1 cellular context compared by ENCODE assay signal in genomic region chr7:25028370-25028971, GRCh38.
A peak's percentile ranks its signal among the peaks of the same experiment; 100 is the strongest.
TF ChIP-seq lines count a peak whose summit lies in the region.

No MANE protein-coding gene starts in this region.

TF ChIP-seq in K562, 482 proteins besides CTCF, POLR2A, EP300 and RAD21 (continued from another document):
- no peak for TF ChIP-seq MNT (conservative IDR thresholded peaks at IDR 0.05)
- no peak for TF ChIP-seq KLF1 (tag; IDR thresholded peaks at IDR 0.05)
- TF ChIP-seq MBD1 (CRISPR knock-in tag; IDR thresholded peaks at IDR 0.05): no peak
- TF ChIP-seq NFE2L1 (tag; IDR thresholded peaks at IDR 0.05; ENCODE audit: borderline replicate concordance, low read depth): no peak
- TF ChIP-seq MTA2 (IDR thresholded peaks at IDR 0.05; ENCODE audit: low read depth): no peak
- TF ChIP-seq SMAD4 (CRISPR knock-in tag; conservative IDR thresholded peaks at IDR 0.05): no peak
- no peak for TF ChIP-seq OTX1 (CRISPR knock-in tag; IDR thresholded peaks at IDR 0.05)
- TF ChIP-seq DEAF1 (CRISPR knock-in tag; IDR thresholded peaks at IDR 0.05): no peak
- TF ChIP-seq NFRKB (IDR thresholded peaks at IDR 0.05; ENCODE audit: low read depth): no peak
- no peak for TF ChIP-seq PHF20 (IDR thresholded peaks at IDR 0.05; ENCODE audit: partially characterized antibody)
- no peak for TF ChIP-seq ZNF699 (CRISPR knock-in tag; IDR thresholded peaks at IDR 0.05; ENCODE audit: insufficient replicate concordance)
- TF ChIP-seq NKRF (IDR thresholded peaks at IDR 0.05; ENCODE audit: borderline replicate concordance): no peak
- peak; percentile 92 for TF ChIP-seq SOX6 (IDR thresholded peaks at IDR 0.05)
- no peak for TF ChIP-seq NR3C1 (CRISPR knock-in tag; IDR thresholded peaks at IDR 0.05)
- TF ChIP-seq SMARCC2 (IDR thresholded peaks at IDR 0.05; ENCODE audit: low read depth): peak; percentile 34; the same call in 1 of the 2 replicates
- TF ChIP-seq HMGXB4 (CRISPR knock-in tag; IDR thresholded peaks at IDR 0.05): no peak
- TF ChIP-seq PTTG1 (tag; IDR thresholded peaks at IDR 0.05; ENCODE audit: low read depth): no peak
- TF ChIP-seq MLLT1 (IDR thresholded peaks at IDR 0.05): no peak
- no peak for TF ChIP-seq TAF15 (IDR thresholded peaks at IDR 0.05; ENCODE audit: low read depth, low read length)
- no peak for TF ChIP-seq KLF6 (CRISPR knock-in tag; IDR thresholded peaks at IDR 0.05; ENCODE audit: borderline replicate concordance)
- no peak for TF ChIP-seq ZBED1 (IDR thresholded peaks at IDR 0.05)
- no peak for TF ChIP-seq ZNF707 (CRISPR knock-in tag; conservative IDR thresholded peaks at IDR 0.05)
- TF ChIP-seq TFAM (CRISPR knock-in tag; conservative IDR thresholded peaks at IDR 0.05): no peak
- TF ChIP-seq TCF7 (IDR thresholded peaks at IDR 0.05; ENCODE audit: borderline replicate concordance): no peak
- no peak for TF ChIP-seq CAMTA2 (CRISPR knock-in tag; conservative IDR thresholded peaks at IDR 0.05)
- TF ChIP-seq ZFP36 (IDR thresholded peaks at IDR 0.05; ENCODE audit: low read depth, low read length, partially characterized antibody): no peak
- TF ChIP-seq ZC3H4 (CRISPR knock-in tag; IDR thresholded peaks at IDR 0.05; ENCODE audit: borderline replicate concordance): no peak
- TF ChIP-seq NFXL1 (CRISPR knock-in tag; IDR thresholded peaks at IDR 0.05): no peak
- peak; percentile 24 for TF ChIP-seq MEIS2 (IDR thresholded peaks at IDR 0.05; ENCODE audit: partially characterized antibody)
- TF ChIP-seq ZNF436 (CRISPR knock-in tag; IDR thresholded peaks at IDR 0.05): no peak
- TF ChIP-seq NFATC3 (IDR thresholded peaks at IDR 0.05): 0 out of 2 replicates have a peak, but pooled peaks have one; percentile 50
- TF ChIP-seq ZBTB33 (CRISPR knock-in tag; IDR thresholded peaks at IDR 0.05): no peak
- peak; percentile 28; the same call in 1 of the 2 replicates for TF ChIP-seq CXXC5 (CRISPR knock-in tag; IDR thresholded peaks at IDR 0.05)
- no peak for TF ChIP-seq RBM15 (IDR thresholded peaks at IDR 0.05; ENCODE audit: insufficient read depth, low read length)
- TF ChIP-seq ZEB2 (IDR thresholded peaks at IDR 0.05): peak; percentile 58; the same call in 1 of the 2 replicates
- no peak for TF ChIP-seq RB1 (IDR thresholded peaks at IDR 0.05; ENCODE audit: low read depth)
- TF ChIP-seq GTF2B (IDR thresholded peaks at IDR 0.05; ENCODE audit: extremely low read depth, insufficient read length): no peak
